Comparison of ENCODE assay signal across 15 cellular contexts in the genomic region with DNA sequence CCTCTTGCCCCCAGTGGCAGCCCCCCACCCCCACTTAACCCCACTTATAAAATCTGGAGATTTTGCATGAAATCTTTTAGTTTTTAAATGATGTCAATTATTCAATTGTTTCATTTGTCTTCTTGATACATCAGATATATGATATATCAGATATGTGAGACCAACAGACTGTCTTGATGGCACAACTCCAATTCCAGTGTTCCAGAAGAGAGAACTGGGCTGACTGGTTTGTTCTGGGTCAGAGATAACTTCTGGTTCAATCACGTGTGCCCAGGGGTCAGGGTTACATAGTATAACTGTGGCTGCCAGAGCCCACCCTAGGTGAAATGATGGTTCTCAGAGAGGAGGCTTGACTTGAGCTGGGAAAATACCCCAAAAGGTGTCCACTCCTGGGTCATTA. TPM values are rescaled to one million over a fixed set of nuclear protein-coding genes. Genes with fewer than 3 reads are reported as not detected.
DNase-seq lines count a peak whose midpoint lies in the region; ATAC-seq and TF ChIP-seq lines count a peak whose summit lies in the region.
"Had no signal": no experiment of that assay in that cellular context is flagged by ENCODE, and none has a peak within 500 bp of the region (broad histone marks: within the 10 kb centered on the region; RNA-seq: fewer than 3 reads in every experiment).

No MANE protein-coding gene starts in this region.

- H3K4me1 ChIP-seq in foreskin keratinocyte: peaks cover 38% of the 10 kb centered on the region

- H3K27me3 ChIP-seq in foreskin keratinocyte: no peaks in the 10 kb centered on the region

- peaks cover 4% of the 10 kb centered on the region for H3K36me3 Mint-ChIP-seq in stimulated activated naive CD8-positive, alpha-beta T cell treated with anti-CD3 and anti-CD28 coated beads, Interleukin-15, Interleukin-2, amounts not matched to agents 100 ng/mL and 50 ng/mL, for 24 hours (ENCODE audit: low read depth)
- H3K36me3 Mint-ChIP-seq: CD8-positive, alpha-beta T cell had no signal

- H3K4me1 Mint-ChIP-seq in stimulated activated naive CD8-positive, alpha-beta T cell treated with anti-CD3 and anti-CD28 coated beads, Interleukin-15, Interleukin-2, amounts not matched to agents 100 ng/mL and 50 ng/mL, for 24 hours (ENCODE audit: low read depth): peaks cover 54% of the 10 kb centered on the region

- peaks cover 8% of the 10 kb centered on the region for H3K9me3 Mint-ChIP-seq in stimulated activated naive CD8-positive, alpha-beta T cell treated with anti-CD3 and anti-CD28 coated beads, Interleukin-15, Interleukin-2, amounts not matched to agents 100 ng/mL and 50 ng/mL, for 24 hours

- TF ChIP-seq CTCF in VCaP (conservative IDR thresholded peaks at IDR 0.05) (no peak), foreskin keratinocyte (conservative IDR thresholded peaks at IDR 0.05) (no peak), GM20000 (IDR thresholded peaks at IDR 0.05; ENCODE audit: extremely low read depth, missing control alignments) (no peak)

- H3K4me3 Mint-ChIP-seq in stimulated activated naive CD8-positive, alpha-beta T cell treated with anti-CD3 and anti-CD28 coated beads, Interleukin-15, Interleukin-2, amounts not matched to agents 100 ng/mL and 50 ng/mL, for 24 hours: peak overlapping the region; percentile 35
- H3K4me3 Mint-ChIP-seq: CD8-positive, alpha-beta T cell had no signal

- H3K27ac Mint-ChIP-seq in stimulated activated naive CD8-positive, alpha-beta T cell treated with anti-CD3 and anti-CD28 coated beads, Interleukin-15, Interleukin-2, amounts not matched to agents 100 ng/mL and 50 ng/mL, for 24 hours: peak overlapping the region; percentile 100
- H3K27ac Mint-ChIP-seq: CD8-positive, alpha-beta T cell had no signal

- peak overlapping the region; percentile 52; the same call in 1 of the 2 replicates for H3K27ac ChIP-seq in VCaP
- H3K27ac ChIP-seq in foreskin keratinocyte: peak overlapping the region; percentile 85
- H3K27ac ChIP-seq: HL-60 had no signal

- DNase-seq in stimulated activated naive CD8-positive, alpha-beta T cell treated with anti-CD3 and anti-CD28 coated beads, Interleukin-15, Interleukin-2, amounts not matched to agents 100 U/mL and 50 U/mL, for 24 hours: no peak
- no peak for DNase-seq in foreskin keratinocyte
- no peak for DNase-seq in NCI-H187 (lab: John Stamatoyannopoulos, UW)
- DNase-seq in stimulated activated CD4-positive, alpha-beta T cell treated with anti-CD3 and anti-CD28 coated beads, Interleukin-4, amount 100 ng/mL, for 4 hours: no peak
- DNase-seq in GM20000 (ENCODE audit: low spot score): no peak
- DNase-seq: CD8-positive, alpha-beta T cell; GOT3; NCI-H1092; NCI-H446; NCI-H748 treated with DMSO at 0.1 percent for 48 hours; SHP77 treated with DMSO at 0.1 percent for 48 hours had no signal

- no peak for ATAC-seq in stimulated activated naive CD8-positive, alpha-beta T cell treated with anti-CD3 and anti-CD28 coated beads, Interleukin-15, Interleukin-2, amounts not matched to agents 100 U/mL and 50 U/mL, for 24 hours
- ATAC-seq in foreskin keratinocyte: no peak
- ATAC-seq: CD8-positive, alpha-beta T cell; K562 had no signal

- H3K27me3 Mint-ChIP-seq in stimulated activated naive CD8-positive, alpha-beta T cell treated with anti-CD3 and anti-CD28 coated beads, Interleukin-15, Interleukin-2, amounts not matched to agents 100 ng/mL and 50 ng/mL, for 24 hours: peaks cover 14% of the 10 kb centered on the region

RNA-seq across cellular contexts. Expression of a gene that starts 32.4 kb away (rescaled TPM):
- 39.2 and 39.8 TPM in 2 replicates for total RNA-seq in foreskin keratinocyte
- 22.6 and 24.7 TPM in 2 replicates for polyA plus RNA-seq in foreskin keratinocyte
